Comparison of ENCODE assay signal across 23 cellular contexts in genomic region chr3:15049584-15049983, GRCh38. TPM values are rescaled to one million over a fixed set of nuclear protein-coding genes. Genes with fewer than 3 reads are reported as not detected.
DNase-seq lines count a peak whose midpoint lies in the region; ATAC-seq, FAIRE-seq and TF ChIP-seq lines count a peak whose summit lies in the region.
"Had no signal": no experiment of that assay in that cellular context is flagged by ENCODE, and none has a peak within 500 bp of the region (broad histone marks: within the 10 kb centered on the region; RNA-seq: fewer than 3 reads in every experiment).

No MANE protein-coding gene starts in this region.

- H3K4me1 ChIP-seq in OCI-LY7 (ENCODE audit: insufficient read depth, low read length, poor library complexity, severe bottlenecking) = peaks cover 70% of the 10 kb centered on the region
- peaks cover 9% of the 10 kb centered on the region; the same call in 1 of the 2 replicates for H3K4me1 ChIP-seq in HepG2 (ENCODE audit: insufficient read depth, low read length)
- H3K4me1 ChIP-seq: A549, SJCRH30 had no signal

- H4K20me1 ChIP-seq in OCI-LY7 (ENCODE audit: insufficient read depth, low read length) (peaks cover 25% of the 10 kb centered on the region; the same call in 1 of the 2 replicates), HepG2 (ENCODE audit: insufficient read depth, low read length) (peaks cover 8% of the 10 kb centered on the region; the same call in 1 of the 2 replicates)

- peak overlapping the region; percentile 70 for H3K4me2 ChIP-seq in OCI-LY7 (ENCODE audit: low read length)
- H3K4me2 ChIP-seq in HepG2 (ENCODE audit: low read depth, low read length) = no peak overlapping the region
- H3K4me2 ChIP-seq: A549 had no signal

- WGBS in HepG2 (ENCODE audit: low lambda C conversion rate) = 95% methylated on average over 2 of the region's 2 CpGs

- no peak overlapping the region for H3K9ac ChIP-seq in HepG2 (ENCODE audit: insufficient read depth, low read depth, low read length)

- no peak overlapping the region for H3K4me3 Mint-ChIP-seq in activated naive CD8-positive, alpha-beta T cell
- no peak overlapping the region for H3K4me3 Mint-ChIP-seq in activated naive CD8-positive, alpha-beta T cell treated with anti-CD3 and anti-CD28 coated beads for 36 hours
- H3K4me3 Mint-ChIP-seq in stimulated activated memory B cell treated with anti-CD40 and anti-IgM and Interleukin-4, amounts not matched to agents 10 μg/mL and 1 μg/mL and 100 μg/mL, for 72 hours = no peak overlapping the region

- H2AFZ ChIP-seq in OCI-LY7 (ENCODE audit: low read length) (no peak overlapping the region), HepG2 (ENCODE audit: low read length) (no peak overlapping the region)

- intact Hi-C loops in OCI-LY7 (cut with micrococcal nuclease; ENCODE audit: unreplicated experiment) (no loop called here), HepG2 (cut with micrococcal nuclease; ENCODE audit: unreplicated experiment) (no loop called here)

- H3K36me3 ChIP-seq in OCI-LY7 (ENCODE audit: insufficient read depth, low read length) (peaks cover 92% of the 10 kb centered on the region), HepG2 (replicated peaks in 1 of 2; ENCODE audit: control insufficient read depth in 1 of 2, insufficient read depth in 2 of 2, low read length in 2 of 2) (peaks cover 34 to 96% of the 10 kb centered on the region in 2 experiments)

- no peaks in the 10 kb centered on the region for H3K9me3 ChIP-seq in OCI-LY7 (ENCODE audit: low read length)
- no peaks in the 10 kb centered on the region for H3K9me3 ChIP-seq in HepG2 (ENCODE audit: low read length)
- H3K9me3 ChIP-seq: A549, SJCRH30 had no signal

- no peaks in the 10 kb centered on the region for H3K27me3 Mint-ChIP-seq in activated naive CD8-positive, alpha-beta T cell
- H3K27me3 Mint-ChIP-seq in activated naive CD8-positive, alpha-beta T cell treated with anti-CD3 and anti-CD28 coated beads for 36 hours = no peaks in the 10 kb centered on the region
- no peaks in the 10 kb centered on the region for H3K27me3 Mint-ChIP-seq in stimulated activated memory B cell treated with anti-CD40 and anti-IgM and Interleukin-4, amounts not matched to agents 10 μg/mL and 1 μg/mL and 100 μg/mL, for 72 hours

- no peak for TF ChIP-seq RAD21 in HepG2 (CRISPR knock-in tag; IDR thresholded peaks at IDR 0.05)

- H3K36me3 Mint-ChIP-seq in activated naive CD8-positive, alpha-beta T cell = peaks cover 4% of the 10 kb centered on the region
- peaks cover 26% of the 10 kb centered on the region for H3K36me3 Mint-ChIP-seq in activated naive CD8-positive, alpha-beta T cell treated with anti-CD3 and anti-CD28 coated beads for 36 hours
- peaks cover 54% of the 10 kb centered on the region for H3K36me3 Mint-ChIP-seq in stimulated activated memory B cell treated with anti-CD40 and anti-IgM and Interleukin-4, amounts not matched to agents 10 μg/mL and 1 μg/mL and 100 μg/mL, for 72 hours

- no peak for FAIRE-seq in HepG2 (lab: Jason Lieb, UNC)
- FAIRE-seq: A549, HTR-8/SVneo had no signal

- CTCF ChIA-PET in OCI-LY7 (lab: Charles Lee; ENCODE audit: unreplicated experiment) (interaction anchor here (1.0 kb wide), 1 partner anchor 14 kb away, joined by 4 read pairs; no protein-coding TSS in a partner anchor), HepG2 (lab: Yijun Ruan, JAX; ENCODE audit: low intra/inter-chr PET ratio, low total read pairs) (no interaction called here)

- ATAC-seq in HepG2 (no peak), HG02642 (IDR thresholded peaks at IDR 0.05; ENCODE audit: poor library complexity, unreplicated experiment) (no peak), HG02852 (IDR thresholded peaks at IDR 0.05; ENCODE audit: unreplicated experiment) (no peak)
- ATAC-seq in stimulated activated memory B cell treated with anti-CD40 and anti-IgM and Interleukin-4, amounts not matched to agents 10 μg/mL and 1 μg/mL and 100 μg/mL, for 72 hours = no peak
- ATAC-seq: A549, PC-3 had no signal

- TF ChIP-seq EP300 in HepG2 (IDR thresholded peaks at IDR 0.05; ENCODE audit: low read depth in 2 of 2, low read length in 2 of 2) = no peak
- no peak for TF ChIP-seq EP300 in HepG2 (CRISPR knock-in tag; IDR thresholded peaks at IDR 0.05; ENCODE audit: borderline replicate concordance)

- H3K9me2 ChIP-seq in OCI-LY7 (ENCODE audit: insufficient read depth, low read length) = no peaks in the 10 kb centered on the region

- peak overlapping the region; percentile 41 for H3K27ac Mint-ChIP-seq in activated naive CD8-positive, alpha-beta T cell
- no peak overlapping the region for H3K27ac Mint-ChIP-seq in activated naive CD8-positive, alpha-beta T cell treated with anti-CD3 and anti-CD28 coated beads for 36 hours
- H3K27ac Mint-ChIP-seq in stimulated activated memory B cell treated with anti-CD40 and anti-IgM and Interleukin-4, amounts not matched to agents 10 μg/mL and 1 μg/mL and 100 μg/mL, for 72 hours = peak overlapping the region; percentile 76

- no TSS peak for BruUV-seq in OCI-LY7 (replicated peaks; lab: Mats Ljungman, UMichigan)
- no TSS peak for BruUV-seq in HepG2 (replicated peaks; lab: Mats Ljungman, UMichigan)

- TF ChIP-seq CTCF in OCI-LY7 (conservative IDR thresholded peaks at IDR 0.05; ENCODE audit: low read length) (no peak), HepG2 (CRISPR knock-in tag; IDR thresholded peaks at IDR 0.05) (no peak)

- TF ChIP-seq POLR2A in HepG2 (IDR thresholded peaks at IDR 0.05; ENCODE audit: insufficient read depth in 1 of 2, low read depth in 2 of 2, low read length in 2 of 2) = no peak

- H3K4me3 ChIP-seq in OCI-LY7 (ENCODE audit: low read depth, low read length, poor library complexity, severe bottlenecking) = peak overlapping the region; percentile 45
- H3K4me3 ChIP-seq in HepG2 (replicated peaks in 1 of 3; ENCODE audit: insufficient read depth in 1 of 3, low read depth in 2 of 3, low read length in 3 of 3) = no peak overlapping the region
- H3K4me3 ChIP-seq: A549, SJCRH30 had no signal

- H3K4me1 Mint-ChIP-seq in activated naive CD8-positive, alpha-beta T cell (ENCODE audit: low read depth) = peaks cover 35% of the 10 kb centered on the region
- peaks cover 40% of the 10 kb centered on the region for H3K4me1 Mint-ChIP-seq in activated naive CD8-positive, alpha-beta T cell treated with anti-CD3 and anti-CD28 coated beads for 36 hours
- peaks cover 49% of the 10 kb centered on the region for H3K4me1 Mint-ChIP-seq in stimulated activated memory B cell treated with anti-CD40 and anti-IgM and Interleukin-4, amounts not matched to agents 10 μg/mL and 1 μg/mL and 100 μg/mL, for 72 hours

- H3K27ac ChIP-seq in OCI-LY7 (ENCODE audit: low read depth, low read length, poor library complexity, severe bottlenecking) (peak overlapping the region; percentile 93), HepG2 (ENCODE audit: extremely low read length, insufficient read depth, low read length) (no peak overlapping the region)
- H3K27ac ChIP-seq: A549, C4-2B, SJCRH30 had no signal

- H3K79me2 ChIP-seq in OCI-LY7 (ENCODE audit: insufficient read depth, low read depth, low read length) (peaks cover 65% of the 10 kb centered on the region), HepG2 (ENCODE audit: insufficient read depth, low read length) (peaks cover 10% of the 10 kb centered on the region)

- H3K27me3 ChIP-seq in HepG2 (ENCODE audit: control insufficient read depth in 1 of 2, insufficient read depth in 2 of 2, low read length in 2 of 2) = no peaks in the 10 kb centered on the region; a peak in 1 of 5 replicates
- H3K27me3 ChIP-seq: SJCRH30 had no signal

- no peaks in the 10 kb centered on the region for H3K9me3 Mint-ChIP-seq in activated naive CD8-positive, alpha-beta T cell (ENCODE audit: low read depth)
- H3K9me3 Mint-ChIP-seq in activated naive CD8-positive, alpha-beta T cell treated with anti-CD3 and anti-CD28 coated beads for 36 hours = no peaks in the 10 kb centered on the region
- H3K9me3 Mint-ChIP-seq in stimulated activated memory B cell treated with anti-CD40 and anti-IgM and Interleukin-4, amounts not matched to agents 10 μg/mL and 1 μg/mL and 100 μg/mL, for 72 hours = no peaks in the 10 kb centered on the region

- DNase-seq in activated naive CD8-positive, alpha-beta T cell treated with anti-CD3 and anti-CD28 coated beads for 36 hours = no peak
- DNase-seq in OCI-LY7 (ENCODE audit: low spot score) = no peak
- no peak for DNase-seq in HepG2 (ENCODE audit: low spot score)
- no peak for DNase-seq in AG20443 (ENCODE audit: low spot score)
- DNase-seq: COR-L47; DMS153; EL; H7; NCI-H1417 treated with DMSO at 0.1 percent for 48 hours; NCI-H2029; NCI-H2171; NCI-H446; NCI-H69; NK-92 treated with Interleukin-12 subunit alpha and Interleukin-12 subunit beta, amount 100 ng/mL, for 24 hours; PC-3; SJCRH30 had no signal

- in situ Hi-C loops in HepG2 (cut with HindIII; ENCODE audit: extremely low pct_ligation_motif_present, low pct_unique_long_range_greater_than_20kb) = loop anchor here (10.0 kb wide), 1 partner anchor 125 kb away; no protein-coding TSS in a partner anchor

- POLR2A ChIA-PET in OCI-LY7 (lab: Charles Lee) = interaction anchor here (0.5 to 1.8 kb wide), 5 partner anchors 13 to 365 kb away, joined by 3 to 7 read pairs (median 3); no protein-coding TSS in a partner anchor
- POLR2A ChIA-PET in HepG2 (lab: Yijun Ruan, JAX) = no interaction called here

RNA-seq across cellular contexts. Expression of gene MRPS25, which starts 15.5 kb away (rescaled TPM):
- total RNA-seq in activated naive CD8-positive, alpha-beta T cell treated with anti-CD3 and anti-CD28 coated beads for 36 hours = 10 to 100 TPM; 78.0 to 86.4 TPM
- 44.5 and 53.6 TPM in 2 replicates for total RNA-seq in OCI-LY7 (2014; rRNA removed; shearing (Covaris generic))
- total RNA-seq in OCI-LY7 (2022) = 111 and 129 TPM in 2 replicates
- 69.2 and 74.3 TPM in 2 replicates for total RNA-seq in HepG2 (2016; rRNA removed; fragmentation: Illumina TruSeq; extraction: Trizol)
- total RNA-seq in HepG2 (2016; cell fraction: cytosol; rRNA removed; fragmentation: Illumina TruSeq; extraction: Trizol; ENCODE audit: low read depth) = 14.2 and 14.8 TPM in 2 replicates
- total RNA-seq in HepG2 (2016; cell fraction: insoluble cytoplasmic fraction; rRNA removed; fragmentation: Illumina TruSeq; extraction: Trizol) = 70.2 and 72.6 TPM in 2 replicates
- 27.9 and 28.9 TPM in 2 replicates for total RNA-seq in HepG2 (2016; cell fraction: membrane; rRNA removed; fragmentation: Illumina TruSeq; extraction: Trizol)
- 64.0 TPM in 2 replicates for total RNA-seq in HepG2 (2016; cell fraction: nucleus; rRNA removed; fragmentation: Illumina TruSeq; extraction: Trizol)
- polyA plus RNA-seq in HepG2 (2011; rRNA removed) = 54.7 and 60.1 TPM in 2 replicates
- polyA plus RNA-seq in HepG2 (2011; cell fraction: cytosol; rRNA removed) = 28.6 and 33.5 TPM in 2 replicates
- 148 and 153 TPM in 2 replicates for polyA plus RNA-seq in HepG2 (2011; cell fraction: nucleus; rRNA removed)
- polyA plus RNA-seq in HepG2 (2012) = 41.3 and 42.1 TPM in 2 replicates
- polyA plus RNA-seq in HepG2 (2016; cell fraction: cytosol; fragmentation: Illumina TruSeq; extraction: Trizol; ENCODE audit: low read depth) = 23.2 and 27.5 TPM in 2 replicates
- 79.2 and 82.6 TPM in 2 replicates for polyA plus RNA-seq in HepG2 (2016; cell fraction: insoluble cytoplasmic fraction; fragmentation: Illumina TruSeq; extraction: Trizol; ENCODE audit: low read depth)
- 27.1 and 31.5 TPM in 2 replicates for polyA plus RNA-seq in HepG2 (2016; cell fraction: membrane; fragmentation: Illumina TruSeq; extraction: Trizol; ENCODE audit: low read depth)
- 204 and 214 TPM in 2 replicates for polyA plus RNA-seq in HepG2 (2016; cell fraction: nucleus; fragmentation: Illumina TruSeq; extraction: Trizol; ENCODE audit: insufficient read depth, low read depth)
- 20.9 and 34.4 TPM in 2 replicates for polyA minus RNA-seq in HepG2 (2011; rRNA and poly(A)+ RNA removed; ENCODE audit: low replicate concordance)
- 12.5 and 15.0 TPM in 2 replicates for polyA minus RNA-seq in HepG2 (2011; cell fraction: cytosol; rRNA and poly(A)+ RNA removed)
- polyA minus RNA-seq in HepG2 (2011; cell fraction: nucleus; rRNA and poly(A)+ RNA removed) = 53.0 and 61.3 TPM in 2 replicates

RNA-seq across cellular contexts. Expression of gene RBSN, which starts 49.4 kb away (rescaled TPM):
- 1 to 10 TPM; 7.9 to 8.6 TPM for total RNA-seq in activated naive CD8-positive, alpha-beta T cell treated with anti-CD3 and anti-CD28 coated beads for 36 hours
- total RNA-seq in OCI-LY7 (2014; rRNA removed; shearing (Covaris generic)) = 13.3 and 20.6 TPM in 2 replicates
- total RNA-seq in OCI-LY7 (2022) (21.4 and 22.5 TPM in 2 replicates), HepG2 (2016; rRNA removed; fragmentation: Illumina TruSeq; extraction: Trizol) (11.8 and 14.7 TPM in 2 replicates)
- 3.7 and 3.9 TPM in 2 replicates for total RNA-seq in HepG2 (2016; cell fraction: cytosol; rRNA removed; fragmentation: Illumina TruSeq; extraction: Trizol; ENCODE audit: low read depth)
- 10.8 and 13.0 TPM in 2 replicates for total RNA-seq in HepG2 (2016; cell fraction: insoluble cytoplasmic fraction; rRNA removed; fragmentation: Illumina TruSeq; extraction: Trizol)
- 10.4 and 11.3 TPM in 2 replicates for total RNA-seq in HepG2 (2016; cell fraction: membrane; rRNA removed; fragmentation: Illumina TruSeq; extraction: Trizol)
- 10.6 and 12.4 TPM in 2 replicates for total RNA-seq in HepG2 (2016; cell fraction: nucleus; rRNA removed; fragmentation: Illumina TruSeq; extraction: Trizol)
- 7.9 and 9.4 TPM in 2 replicates for polyA plus RNA-seq in HepG2 (2011; rRNA removed)
- 3.7 and 5.1 TPM in 2 replicates for polyA plus RNA-seq in HepG2 (2011; cell fraction: cytosol; rRNA removed)
- 22.2 and 23.7 TPM in 2 replicates for polyA plus RNA-seq in HepG2 (2011; cell fraction: nucleus; rRNA removed)
- 8.1 and 8.8 TPM in 2 replicates for polyA plus RNA-seq in HepG2 (2012)
- polyA plus RNA-seq in HepG2 (2016; cell fraction: cytosol; fragmentation: Illumina TruSeq; extraction: Trizol; ENCODE audit: low read depth) = 3.3 and 4.1 TPM in 2 replicates
- 8.2 and 9.0 TPM in 2 replicates for polyA plus RNA-seq in HepG2 (2016; cell fraction: insoluble cytoplasmic fraction; fragmentation: Illumina TruSeq; extraction: Trizol; ENCODE audit: low read depth)
- polyA plus RNA-seq in HepG2 (2016; cell fraction: membrane; fragmentation: Illumina TruSeq; extraction: Trizol; ENCODE audit: low read depth) = 5.9 and 6.1 TPM in 2 replicates
- polyA plus RNA-seq in HepG2 (2016; cell fraction: nucleus; fragmentation: Illumina TruSeq; extraction: Trizol; ENCODE audit: insufficient read depth, low read depth) = 15.4 and 16.1 TPM in 2 replicates
- 15.6 and 28.8 TPM in 2 replicates for polyA minus RNA-seq in HepG2 (2011; rRNA and poly(A)+ RNA removed; ENCODE audit: low replicate concordance)
- polyA minus RNA-seq in HepG2 (2011; cell fraction: cytosol; rRNA and poly(A)+ RNA removed) = 7.3 and 10.0 TPM in 2 replicates
- polyA minus RNA-seq in HepG2 (2011; cell fraction: nucleus; rRNA and poly(A)+ RNA removed) = 15.7 and 18.5 TPM in 2 replicates
